22 cellular contexts compared by ENCODE assay signal in the genomic region with DNA sequence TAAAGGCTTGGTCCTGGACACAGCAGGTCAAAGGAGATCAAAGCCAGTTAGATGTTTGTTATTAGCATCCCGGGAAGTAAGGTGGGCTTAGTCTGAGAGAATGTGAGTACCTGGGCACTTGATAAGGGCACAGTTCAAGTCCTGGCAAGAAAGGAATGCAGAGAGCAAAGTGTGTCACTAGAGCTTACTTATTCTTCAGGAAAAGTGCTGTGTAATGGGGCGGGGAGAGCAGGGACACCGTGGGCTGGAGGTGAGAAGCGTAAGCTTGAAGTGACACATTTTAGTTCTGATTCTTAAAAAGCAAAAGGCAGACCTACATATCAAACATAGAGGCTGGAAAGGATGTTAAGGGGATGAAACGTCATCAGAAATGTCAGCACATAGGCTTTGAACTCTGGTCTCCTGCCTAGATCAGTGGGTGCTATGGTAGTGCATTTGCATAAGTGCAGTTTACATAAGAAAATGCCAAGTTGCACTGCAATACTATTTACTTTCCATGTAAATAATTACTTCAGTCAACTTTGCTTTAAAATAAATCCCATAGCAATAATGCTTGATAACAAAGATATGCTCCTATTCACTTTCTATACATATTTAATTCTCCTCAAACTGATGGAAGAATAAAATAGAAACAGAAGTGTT. TPM values are rescaled to one million over a fixed set of nuclear protein-coding genes. Genes with fewer than 3 reads are reported as not detected.
DNase-seq lines count a peak whose midpoint lies in the region; TF ChIP-seq lines count a peak whose summit lies in the region.
"Had no signal": no experiment of that assay in that cellular context is flagged by ENCODE, and none has a peak within 500 bp of the region (broad histone marks: within the 10 kb centered on the region; RNA-seq: fewer than 3 reads in every experiment).

No MANE protein-coding gene starts in this region.

- H3K36me3 Mint-ChIP-seq in endodermal cell (ENCODE audit: low read depth): no peaks in the 10 kb centered on the region
- H3K36me3 Mint-ChIP-seq: activated CD4-positive, alpha-beta memory T cell treated with anti-CD3 and anti-CD28 coated beads for 36 hours; T-cell had no signal

- H3K27ac ChIP-seq in endodermal cell (ENCODE audit: low read depth, low read length) (no peak overlapping the region), mesendoderm (ENCODE audit: low read depth, low read length) (no peak overlapping the region), transverse colon (peak overlapping the region in 3 of 4 donors; percentile 45 to 87 (median 83)), left ventricle myocardium inferior (replicated peaks) (no peak overlapping the region)
- H3K27ac ChIP-seq: ovary, sigmoid colon had no signal

- no peak overlapping the region for H4K8ac ChIP-seq in mesendoderm (ENCODE audit: low read depth, low read length)

- H3K4me2 ChIP-seq in mesendoderm (ENCODE audit: low read length): no peak overlapping the region

- H2BK5ac ChIP-seq in mesendoderm (ENCODE audit: low read length): no peak overlapping the region

- 77 to 85% methylated on average over 5 of the region's 5 CpGs for WGBS in endodermal cell (ENCODE audit: insufficient coverage in 1 of 2, insufficient read length in 1 of 2), 2 experiments
- no CpG with 5 or more reads among the region's 5 CpGs for WGBS in mesendoderm (ENCODE audit: extremely low coverage, insufficient coverage, low lambda C conversion rate)
- WGBS in transverse colon (ENCODE audit: low coverage in 1 of 2), 2 donors: 35 to 71% methylated on average over 4 to 5 of the region's 5 CpGs

- TF ChIP-seq POLR2A in transverse colon (IDR thresholded peaks at IDR 0.05): no peak

- peaks cover 23% of the 10 kb centered on the region for H3K4me1 Mint-ChIP-seq in endodermal cell

- H3K4me1 ChIP-seq in endodermal cell (ENCODE audit: control insufficient read depth, insufficient read depth, low read length) (no peaks in the 10 kb centered on the region), mesendoderm (ENCODE audit: control insufficient read depth, low read depth, low read length) (peaks cover 3% of the 10 kb centered on the region), transverse colon (peaks cover 6 to 35% (median 17%) of the 10 kb centered on the region in 4 donors), left ventricle myocardium inferior (peaks cover 32% of the 10 kb centered on the region)

- peaks cover 53% of the 10 kb centered on the region for H3K27me3 Mint-ChIP-seq in endodermal cell (ENCODE audit: insufficient read depth)

- H3K9ac ChIP-seq in endodermal cell (ENCODE audit: extremely low read depth, low read length, poor library complexity, severe bottlenecking) (no peak overlapping the region), mesendoderm (ENCODE audit: low read length) (no peak overlapping the region)

- H2BK15ac ChIP-seq in mesendoderm (replicated peaks; ENCODE audit: low read depth): no peak overlapping the region

- intact Hi-C loops in transverse colon (cut with DNase I; ENCODE audit: low total_unique reads) (no loop called here), left ventricle myocardium inferior (cut with micrococcal nuclease) (no loop called here)

- peaks cover 25% of the 10 kb centered on the region for H3K36me3 ChIP-seq in MG63
- H3K36me3 ChIP-seq in endodermal cell (ENCODE audit: control insufficient read depth, insufficient read depth, low read length): no peaks in the 10 kb centered on the region
- H3K36me3 ChIP-seq in mesendoderm (ENCODE audit: control insufficient read depth, insufficient read depth, low read length): no peaks in the 10 kb centered on the region
- no peaks in the 10 kb centered on the region for H3K36me3 ChIP-seq in transverse colon
- H3K36me3 ChIP-seq in left ventricle myocardium inferior: no peaks in the 10 kb centered on the region
- H3K36me3 ChIP-seq: BE2C, ovary, sigmoid colon had no signal

- no peak overlapping the region for H3K56ac ChIP-seq in mesendoderm (ENCODE audit: low read length)

- H3K18ac ChIP-seq in mesendoderm (ENCODE audit: low read length): no peak overlapping the region

- no peak overlapping the region for H4K5ac ChIP-seq in mesendoderm (ENCODE audit: low read length)

- no peak overlapping the region for H3K23ac ChIP-seq in mesendoderm (ENCODE audit: low read length)

- TF ChIP-seq CTCF in endodermal cell (conservative IDR thresholded peaks at IDR 0.05) (no peak), transverse colon (IDR thresholded peaks at IDR 0.05) (no peak), left ventricle myocardium inferior (IDR thresholded peaks at IDR 0.05; ENCODE audit: borderline replicate concordance) (no peak)

- no peak overlapping the region for H2BK120ac ChIP-seq in mesendoderm (ENCODE audit: low read depth, low read length)

- no peak overlapping the region for H3K4me3 Mint-ChIP-seq in endodermal cell
- H3K4me3 Mint-ChIP-seq: activated CD4-positive, alpha-beta memory T cell treated with anti-CD3 and anti-CD28 coated beads for 36 hours; effector memory CD8-positive, alpha-beta T cell; T-cell had no signal

- H3K27me3 ChIP-seq in MG63 (no peaks in the 10 kb centered on the region), endodermal cell (ENCODE audit: control insufficient read depth, insufficient read depth, low read length, poor library complexity, severe bottlenecking) (peaks cover 28% of the 10 kb centered on the region), mesendoderm (ENCODE audit: insufficient read depth, low read length, poor library complexity) (peaks cover 28% of the 10 kb centered on the region), transverse colon (peaks cover 16% of the 10 kb centered on the region), left ventricle myocardium inferior (ENCODE audit: low read depth) (peaks cover 33% of the 10 kb centered on the region)
- H3K27me3 ChIP-seq: ovary had no signal

- 0 out of 2 replicates have a peak, but pooled peaks cover 2% of the 10 kb centered on the region for H3K9me3 ChIP-seq in MG63
- H3K9me3 ChIP-seq in endodermal cell (ENCODE audit: control insufficient read depth, low read length): no peaks in the 10 kb centered on the region
- no peaks in the 10 kb centered on the region for H3K9me3 ChIP-seq in transverse colon
- no peaks in the 10 kb centered on the region for H3K9me3 ChIP-seq in left ventricle myocardium inferior (replicated peaks)
- H3K9me3 ChIP-seq: BE2C, ovary, sigmoid colon had no signal

- in situ Hi-C loops in transverse colon (cut with MboI; ENCODE audit: low pct_ligation_motif_present in 1 of 4, low pct_unique_long_range_greater_than_20kb in 1 of 4, low sequenced_read_pairs in 3 of 4): loop anchor here in 1 of 4 donors (25.0 kb wide), 1 partner anchor 951 kb away; no protein-coding TSS in a partner anchor
- in situ Hi-C loops in KBM-7 (cut with MboI; ENCODE audit: low pct_unique_long_range_greater_than_20kb, low sequenced_read_pairs): no loop called here

- DNase-seq in MG63 (no peak), endodermal cell (no peak), mesendoderm (peak; percentile 11), transverse colon (peak; percentile 14), KBM-7 (no peak), D341Med (ENCODE audit: low spot score) (no peak), left ventricle myocardium inferior (no peak)
- DNase-seq: activated CD4-positive, alpha-beta memory T cell treated with anti-CD3 and anti-CD28 coated beads for 36 hours; activated naive CD4-positive, alpha-beta T cell; amygdala; BE2C; cerebellar nuclear complex; effector memory CD8-positive, alpha-beta T cell; hypothalamus; kidney glomerular epithelial cell; NCI-H2029 treated with DMSO at 0.1 percent for 48 hours; NCI-H446 treated with DMSO at 0.1 percent for 48 hours; ovary; sigmoid colon; stimulated activated CD4-positive, alpha-beta T cell treated with anti-CD3 and anti-CD28 coated beads, Interleukin-2, amount 100 ng/mL, for 48 hours; substantia nigra; T-cell had no signal

- no peak overlapping the region for H3K4ac ChIP-seq in mesendoderm (ENCODE audit: low read depth, low read length)

- no peak overlapping the region for H2AK5ac ChIP-seq in mesendoderm (ENCODE audit: low read length)

- no peak for TF ChIP-seq EP300 in transverse colon (IDR thresholded peaks at IDR 0.05; ENCODE audit: low read depth)

- H3K4me3 ChIP-seq in MG63 (peak overlapping the region; percentile 83), endodermal cell (ENCODE audit: low read length) (peak overlapping the region; percentile 81), mesendoderm (ENCODE audit: low read length) (no peak overlapping the region), transverse colon (peak overlapping the region in 1 of 4 donors; percentile 10), left ventricle myocardium inferior (no peak overlapping the region)
- H3K4me3 ChIP-seq: ovary had no signal

- no peaks in the 10 kb centered on the region for H3K79me2 ChIP-seq in mesendoderm (ENCODE audit: control insufficient read depth, insufficient read depth, low read length)

- H3K79me1 ChIP-seq in mesendoderm (ENCODE audit: low read length): no peaks in the 10 kb centered on the region

- H3K9me3 Mint-ChIP-seq in endodermal cell: no peaks in the 10 kb centered on the region
- H3K9me3 Mint-ChIP-seq: activated CD4-positive, alpha-beta memory T cell treated with anti-CD3 and anti-CD28 coated beads for 36 hours; effector memory CD8-positive, alpha-beta T cell had no signal

- no peak overlapping the region for H3K27ac Mint-ChIP-seq in endodermal cell
- H3K27ac Mint-ChIP-seq: activated CD4-positive, alpha-beta memory T cell treated with anti-CD3 and anti-CD28 coated beads for 36 hours; effector memory CD8-positive, alpha-beta T cell; T-cell had no signal

RNA-seq across cellular contexts. Expression of gene SAMD5, which starts 2.6 kb away (rescaled TPM):
- 5.5 and 12.4 TPM in 2 replicates for total RNA-seq in MG63 (2014; rRNA removed; shearing (Covaris generic); ENCODE audit: low replicate concordance)
- total RNA-seq in endodermal cell (under 1 TPM; 0.69 to 0.99 TPM), transverse colon (1 to 10 TPM; 1.5 to 7.8 (median 3.7) TPM), left ventricle myocardium inferior (0.33 TPM)
- polyA plus RNA-seq in endodermal cell (2013, experiment 1 of 2): 2.3 TPM
- polyA plus RNA-seq in endodermal cell (2013, experiment 2 of 2): 2.1 TPM
- polyA plus RNA-seq in mesendoderm (2013, experiment 1 of 2): 0.13 TPM
- polyA plus RNA-seq in mesendoderm (2013, experiment 2 of 2): 0.11 TPM
- total RNA-seq: T-cell had no signal

Comparison
In these comparisons a context has a peak if more than half of its experiments do, and no peak if none do; other contexts are left out.
1. DNase-seq: peak in mesendoderm (single experiment) and transverse colon (single experiment); none in MG63 (single experiment), endodermal cell (single experiment), KBM-7 (single experiment), D341Med (single experiment) and left ventricle myocardium inferior (single experiment).
2. H3K4me3 ChIP-seq: peak in MG63 (single experiment) and endodermal cell (single experiment); none in mesendoderm (single experiment) and left ventricle myocardium inferior (single experiment).
3. H3K27ac ChIP-seq: peak in transverse colon (3 of 4); none in endodermal cell (single experiment), mesendoderm (single experiment) and left ventricle myocardium inferior (single experiment).